22 cellular contexts compared by ENCODE assay signal in genomic region chr10:84820596-84820995, GRCh38.
"Had no signal": no experiment of that assay in that cellular context is flagged by ENCODE, and none has a peak within 500 bp of the region (broad histone marks: within the 10 kb centered on the region; RNA-seq: fewer than 3 reads in every experiment).

No MANE protein-coding gene starts in this region.

- H3K27ac ChIP-seq: adrenal gland, body of pancreas, esophagus muscularis mucosa, foreskin keratinocyte, neutrophil, right lobe of liver, tibial nerve had no signal

- ATAC-seq: activated CD4-positive, alpha-beta T cell treated with anti-CD3 and anti-CD28 coated beads for 36 hours; body of pancreas; left cardiac atrium; left ventricle myocardium superior; right lobe of liver had no signal

- H3K4me1 ChIP-seq: adrenal gland, body of pancreas, right lobe of liver had no signal

- H3K9me3 ChIP-seq: adrenal gland, body of pancreas, esophagus muscularis mucosa, neutrophil, right lobe of liver, tibial nerve had no signal

- H3K27me3 ChIP-seq: adrenal gland, body of pancreas, esophagus muscularis mucosa, foreskin keratinocyte, neutrophil, right lobe of liver, tibial nerve had no signal

- H3K4me3 ChIP-seq: adrenal gland, body of pancreas, esophagus muscularis mucosa, right lobe of liver, tibial nerve had no signal

- H3K36me3 ChIP-seq: adrenal gland, esophagus muscularis mucosa, neutrophil, right lobe of liver, tibial nerve had no signal

- DNase-seq: activated CD4-positive, alpha-beta T cell treated with anti-CD3 and anti-CD28 coated beads for 36 hours; activated CD4-positive, alpha-beta T cell treated with anti-CD3 and anti-CD28 coated beads, Interleukin-2, amount 50 U/mL, for 48 hours; activated CD4-positive, CD25-positive, alpha-beta regulatory T cell; activated CD8-positive, alpha-beta memory T cell treated with anti-CD3 and anti-CD28 coated beads for 24 hours; activated effector memory CD4-positive, alpha-beta T cell treated with Interleukin-2 at 50 U/mL for 16 hours; activated naive CD4-positive, alpha-beta T cell treated with anti-CD3 and anti-CD28 coated beads for 36 hours; activated naive CD8-positive, alpha-beta T cell treated with anti-CD3 and anti-CD28 coated beads for 36 hours; adrenal gland; aorta; body of pancreas; dermis blood vessel endothelial cell; effector CD4-positive, alpha-beta T cell; islet precursor cell; left cardiac atrium; left ventricle myocardium superior; right lobe of liver; stimulated activated CD4-positive, alpha-beta T cell treated with anti-CD3 and anti-CD28 coated beads, Interleukin-2, amount 100 ng/mL, for 48 hours; stimulated activated naive CD4-positive, alpha-beta T cell treated with Interleukin-2 at 50 U/mL for 16 hours had no signal
